Comparison of ENCODE assay signal across 13 cellular contexts in the genomic region with DNA sequence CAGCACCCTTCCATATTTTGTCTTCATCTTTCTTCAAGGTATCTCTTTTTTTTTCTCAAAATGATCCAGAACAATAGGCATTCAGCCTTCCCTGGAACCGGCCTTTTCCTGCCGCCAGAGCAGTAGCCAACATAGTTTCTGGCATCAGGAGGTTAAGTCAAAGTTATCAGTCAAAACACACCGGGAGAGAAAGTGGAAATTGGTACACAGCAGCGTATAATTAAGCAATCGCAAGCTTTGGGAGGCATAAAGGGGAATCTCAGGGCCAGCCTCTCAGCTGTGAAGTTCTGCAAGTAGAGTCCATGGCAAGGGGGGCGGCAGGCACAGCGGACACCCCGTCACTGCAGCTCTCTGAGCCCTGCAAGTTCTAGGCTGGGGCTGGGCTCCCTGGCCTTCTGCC.
DNase-seq lines count a peak whose midpoint lies in the region; ATAC-seq and TF ChIP-seq lines count a peak whose summit lies in the region.
"Had no signal": no experiment of that assay in that cellular context is flagged by ENCODE, and none has a peak within 500 bp of the region (broad histone marks: within the 10 kb centered on the region; RNA-seq: fewer than 3 reads in every experiment).

No MANE protein-coding gene starts in this region.

- no peak for TF ChIP-seq CTCF in Calu3 (IDR thresholded peaks at IDR 0.05; ENCODE audit: unreplicated experiment)

- peak overlapping the region; percentile 4 for H3K27ac Mint-ChIP-seq in Calu3 (ENCODE audit: unreplicated experiment)

- peak; percentile 55 for ATAC-seq in left lobe of liver
- ATAC-seq: HepG2 had no signal

- BruUV-seq in Calu3 (replicated peaks; lab: Mats Ljungman, UMichigan), result no TSS peak

- DNase-seq in Calu3, result no peak
- DNase-seq in M059J (ENCODE audit: low read depth), result peak; percentile 19
- peak; percentile 17 for DNase-seq in dermis blood vessel endothelial cell
- no peak for DNase-seq in left lobe of liver (ENCODE audit: low spot score)
- no peak for DNase-seq in NCI-H748 treated with DMSO at 0.1 percent for 48 hours (lab: John Stamatoyannopoulos, UW)
- no peak for DNase-seq in DMS 273 treated with DMSO at 0.1 percent for 48 hours (lab: John Stamatoyannopoulos, UW)
- DNase-seq in T-helper 9 cell, result no peak
- DNase-seq: COR-L47, HFFc6, MG63, NCI-H187, SIG-M5 had no signal

- intact Hi-C loops in Calu3 (cut with micrococcal nuclease; ENCODE audit: unreplicated experiment), result no loop called here

- no peak overlapping the region for H3K4me3 Mint-ChIP-seq in Calu3 (ENCODE audit: low read depth, unreplicated experiment)
- H3K4me3 Mint-ChIP-seq: HFFc6 had no signal

- CTCF ChIA-PET in Calu3 (lab: Charles Lee), result no interaction called here

- H3K36me3 Mint-ChIP-seq in Calu3 (ENCODE audit: insufficient read depth, unreplicated experiment), result peaks cover 28% of the 10 kb centered on the region

- peaks cover 3% of the 10 kb centered on the region for H3K9me3 Mint-ChIP-seq in Calu3 (ENCODE audit: low read depth, unreplicated experiment)
- H3K9me3 Mint-ChIP-seq: HFFc6 had no signal

- H3K4me1 Mint-ChIP-seq in Calu3 (ENCODE audit: low read depth, unreplicated experiment), result peaks cover 7% of the 10 kb centered on the region

- no peaks in the 10 kb centered on the region for H3K27me3 Mint-ChIP-seq in Calu3 (ENCODE audit: unreplicated experiment)

Comparison
In these comparisons a context has a peak if more than half of its experiments do, and no peak if none do; other contexts are left out.
1. DNase-seq: peak in M059J (single experiment) and dermis blood vessel endothelial cell (single experiment); none in Calu3 (single experiment), left lobe of liver (single experiment), NCI-H748 treated with DMSO at 0.1 percent for 48 hours (single experiment), DMS 273 treated with DMSO at 0.1 percent for 48 hours (single experiment) and T-helper 9 cell (single experiment).